ENCODE assay signal across 17 cellular contexts in genomic region chr20:20709858-20710257, GRCh38. TPM values are rescaled to one million over a fixed set of nuclear protein-coding genes. Genes with fewer than 3 reads are reported as not detected.
A peak's percentile ranks its signal among the peaks of the same experiment; 100 is the strongest.
DNase-seq lines count a peak whose midpoint lies in the region; TF ChIP-seq lines count a peak whose summit lies in the region.
"Had no signal": no experiment of that assay in that cellular context is flagged by ENCODE, and none has a peak within 500 bp of the region (broad histone marks: within the 10 kb centered on the region; RNA-seq: fewer than 3 reads in every experiment).

No MANE protein-coding gene starts in this region.

- H3K4me3 ChIP-seq in mammary epithelial cell (replicated peaks in 1 of 3; ENCODE audit: insufficient read depth in 1 of 3, low read depth in 2 of 3, low read length in 3 of 3), result no peak overlapping the region
- H3K4me3 ChIP-seq in epithelial cell of proximal tubule (ENCODE audit: low read depth, low read length), result peak overlapping the region; percentile 84

- in situ Hi-C loops in mammary epithelial cell (cut with MboI; ENCODE audit: low sequenced_read_pairs in 2 of 2), result no loop called here

- no peak overlapping the region for H3K27ac ChIP-seq in mammary epithelial cell (ENCODE audit: insufficient read depth, low read depth, low read length)

- BruUV-seq in MCF 10A (replicated peaks; lab: Mats Ljungman, UMichigan) (no TSS peak), mammary epithelial cell (replicated peaks; lab: Mats Ljungman, UMichigan) (no TSS peak)

- no peaks in the 10 kb centered on the region for H3K9me3 Mint-ChIP-seq in MCF 10A (ENCODE audit: unreplicated experiment)
- no peaks in the 10 kb centered on the region for H3K9me3 Mint-ChIP-seq in neural crest cell
- H3K9me3 Mint-ChIP-seq: activated T-helper 17 cell treated with anti-CD3 and anti-CD28 coated beads, Interleukin-2, amount 50 U/mL, for 72 hours; IgD-negative memory B cell; stimulated activated naive B cell treated with anti-CD40 and anti-IgM and Interleukin-4, amounts not matched to agents 10 μg/mL and 1 μg/mL and 100 μg/mL, for 72 hours had no signal

- TF ChIP-seq CTCF in MCF 10A (IDR thresholded peaks at IDR 0.05; ENCODE audit: unreplicated experiment) (no peak), mammary epithelial cell (conservative IDR thresholded peaks at IDR 0.05 in 1 of 2, IDR thresholded peaks at IDR 0.05 in 1 of 2; ENCODE audit: extremely low read depth in 1 of 2, insufficient read depth in 1 of 2, low read depth in 1 of 2, low read length in 2 of 2) (no peak), epithelial cell of proximal tubule (conservative IDR thresholded peaks at IDR 0.05; ENCODE audit: low read depth, low read length) (no peak), neural crest cell (conservative IDR thresholded peaks at IDR 0.05) (no peak)

- no peaks in the 10 kb centered on the region for H4K20me1 ChIP-seq in mammary epithelial cell (ENCODE audit: insufficient read depth, low read length)

- H3K4me1 ChIP-seq in mammary epithelial cell (ENCODE audit: insufficient read depth, low read length), result peaks cover 16% of the 10 kb centered on the region

- H3K9me3 ChIP-seq in mammary epithelial cell (replicated peaks; ENCODE audit: insufficient read depth, low read length), result no peaks in the 10 kb centered on the region

- dilution Hi-C loops in mammary epithelial cell (cut with HindIII; ENCODE audit: low sequenced_read_pairs), result no loop called here

- H3K4me3 Mint-ChIP-seq in MCF 10A (ENCODE audit: unreplicated experiment) (peak overlapping the region; percentile 87), neural crest cell (peak overlapping the region; percentile 1)

- intact Hi-C loops in MCF 10A (cut with micrococcal nuclease), result loop anchor here (2.0 kb wide), 1 partner anchor 13 kb away; no protein-coding TSS in a partner anchor
- intact Hi-C loops in mammary epithelial cell (cut with micrococcal nuclease), result no loop called here

- WGBS in mammary epithelial cell (ENCODE audit: low coverage, missing lambda C conversion rate), result 96% methylated on average over 4 of the region's 4 CpGs

- no peaks in the 10 kb centered on the region for H3K27me3 ChIP-seq in mammary epithelial cell (ENCODE audit: insufficient read depth, low read length)

- DNase-seq in MCF 10A (ENCODE audit: unreplicated experiment) (no peak), mammary epithelial cell (no peak), epithelial cell of proximal tubule (ENCODE audit: low read depth) (no peak), neural crest cell (ENCODE audit: low read depth, low spot score) (no peak), NAMALWA (ENCODE audit: low spot score) (no peak), inferior parietal cortex (ENCODE audit: extremely low spot score) (no peak), Kasumi-1 (lab: John Stamatoyannopoulos, UW) (no peak), retina (no peak)
- DNase-seq: cortex of kidney; islet precursor cell; midbrain; NCI-H1105; NCI-H2171; NCI-H82; stimulated activated naive B cell treated with anti-CD40 and anti-IgM and Interleukin-4, amounts not matched to agents 10 μg/mL and 1 μg/mL and 100 μg/mL, for 72 hours had no signal

- H3K27ac Mint-ChIP-seq in MCF 10A (ENCODE audit: low read depth, unreplicated experiment), result no peak overlapping the region
- no peak overlapping the region for H3K27ac Mint-ChIP-seq in neural crest cell (ENCODE audit: unreplicated experiment)
- H3K27ac Mint-ChIP-seq: IgD-negative memory B cell had no signal

- H3K36me3 ChIP-seq in mammary epithelial cell (ENCODE audit: insufficient read depth, low read length), result no peaks in the 10 kb centered on the region

- H3K4me1 Mint-ChIP-seq in MCF 10A (ENCODE audit: insufficient read depth, unreplicated experiment) (peaks cover 21% of the 10 kb centered on the region), neural crest cell (peaks cover 30% of the 10 kb centered on the region)

- no peak overlapping the region for H3K4me2 ChIP-seq in mammary epithelial cell (ENCODE audit: insufficient read depth, low read depth, low read length)

- CTCF ChIA-PET in MCF 10A (lab: Yijun Ruan, JAX), result interaction anchor here (1.1 to 5.8 kb wide), 5 partner anchors 9 to 116 kb away, joined by 3 to 67 read pairs (median 4); no protein-coding TSS in a partner anchor
- CTCF ChIA-PET in mammary epithelial cell (lab: Charles Lee; ENCODE audit: low non-redundant PET), result no interaction called here

- H2AFZ ChIP-seq in mammary epithelial cell (ENCODE audit: low read depth, low read length), result no peak overlapping the region

- H3K79me2 ChIP-seq in mammary epithelial cell (ENCODE audit: insufficient read depth, low read length), result peaks cover 45% of the 10 kb centered on the region

- H3K9ac ChIP-seq in mammary epithelial cell (ENCODE audit: insufficient read depth, low read length), result no peak overlapping the region

- POLR2A ChIA-PET in MCF 10A (lab: Yijun Ruan, JAX), result interaction anchor here (0.5 to 3.2 kb wide), 10 partner anchors 9 to 495 kb away, joined by 3 to 38 read pairs (median 3); no protein-coding TSS in a partner anchor

- no peaks in the 10 kb centered on the region for H3K27me3 Mint-ChIP-seq in MCF 10A (ENCODE audit: insufficient read depth, unreplicated experiment)
- H3K27me3 Mint-ChIP-seq in neural crest cell (ENCODE audit: low read depth), result no peaks in the 10 kb centered on the region
- H3K27me3 Mint-ChIP-seq: activated T-helper 17 cell treated with anti-CD3 and anti-CD28 coated beads, Interleukin-2, amount 50 U/mL, for 72 hours; stimulated activated naive B cell treated with anti-CD40 and anti-IgM and Interleukin-4, amounts not matched to agents 10 μg/mL and 1 μg/mL and 100 μg/mL, for 72 hours had no signal

- H3K36me3 Mint-ChIP-seq in MCF 10A (ENCODE audit: insufficient read depth, unreplicated experiment), result peaks cover 6% of the 10 kb centered on the region
- no peaks in the 10 kb centered on the region for H3K36me3 Mint-ChIP-seq in neural crest cell (ENCODE audit: low read depth)

RNA-seq across cellular contexts. Expression of gene RALGAPA2, which starts 2.6 kb away (rescaled TPM):
- total RNA-seq in MCF 10A (2022) (9.8 and 12.1 TPM in 2 replicates), mammary epithelial cell (10 to 100 TPM in 1 of 2 donors, 1 to 10 TPM in 1; 9.5 to 12.5 TPM), epithelial cell of proximal tubule (7.4 and 13.8 TPM in 2 replicates), neural crest cell (29.3 and 29.4 TPM in 2 replicates)
- polyA plus RNA-seq in mammary epithelial cell, result 2.9 TPM
- 13.4 TPM for polyA minus RNA-seq in mammary epithelial cell
